ENCODE assay signal across 17 cellular contexts in the genomic region with DNA sequence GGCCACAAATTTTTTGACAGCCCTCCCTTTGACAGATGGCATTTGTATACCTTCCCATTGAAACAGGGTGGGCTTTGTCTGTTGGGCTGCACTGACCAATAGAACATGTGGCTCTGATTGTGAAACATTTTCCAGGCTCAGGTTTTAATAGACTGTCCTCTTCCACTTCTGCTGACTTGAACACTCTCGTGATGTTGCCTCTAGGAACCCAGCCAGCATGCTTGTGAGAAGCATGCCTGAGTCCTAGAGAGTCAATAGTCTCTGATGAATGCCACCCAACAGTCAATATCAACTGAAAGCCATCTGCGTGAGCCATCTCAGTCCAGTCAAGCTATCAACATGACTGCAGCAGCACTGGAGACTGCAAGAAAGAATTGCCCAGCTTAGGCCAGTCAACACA.
DNase-seq lines count a peak whose midpoint lies in the region; ATAC-seq lines count a peak whose summit lies in the region.
"Had no signal": no experiment of that assay in that cellular context is flagged by ENCODE, and none has a peak within 500 bp of the region (broad histone marks: within the 10 kb centered on the region; RNA-seq: fewer than 3 reads in every experiment).

No MANE protein-coding gene starts in this region.

- H3K27ac ChIP-seq in mesenchymal stem cell (ENCODE audit: low read length, poor library complexity, severe bottlenecking), result no peak overlapping the region
- H3K27ac ChIP-seq: 22Rv1; BLaER1 treated with 17β-estradiol and CSF1 and Interleukin-3, amounts not matched to agents 10 nM and 100 nM; PC-9 had no signal

- H3K9me3 Mint-ChIP-seq in activated naive CD4-positive, alpha-beta T cell treated with anti-CD3 and anti-CD28 coated beads, Interleukin-2, amount 10 ng/mL, durations not matched to agents 7 days and 5 days, result no peaks in the 10 kb centered on the region

- H3K4me2 ChIP-seq in mesenchymal stem cell (ENCODE audit: low read length, poor library complexity, severe bottlenecking), result no peak overlapping the region
- H3K4me2 ChIP-seq: BLaER1 treated with 17β-estradiol and CSF1 and Interleukin-3, amounts not matched to agents 10 nM and 100 nM; PC-9 had no signal

- no peak overlapping the region for H2BK120ac ChIP-seq in mesenchymal stem cell (ENCODE audit: low read depth, low read length)

- no peak for ATAC-seq in HG03108 (IDR thresholded peaks at IDR 0.05; ENCODE audit: unreplicated experiment)

- CTCF ChIA-PET in activated naive CD4-positive, alpha-beta T cell treated with anti-CD3 and anti-CD28 coated beads, Interleukin-2, amount 10 ng/mL, durations not matched to agents 7 days and 5 days (lab: Charles Lee), result no interaction called here

- H3K9me3 ChIP-seq in mesenchymal stem cell (ENCODE audit: control insufficient read depth, low read length), result peaks cover 11% of the 10 kb centered on the region
- H3K9me3 ChIP-seq: BLaER1 treated with 17β-estradiol and CSF1 and Interleukin-3, amounts not matched to agents 10 nM and 100 nM; MG63 had no signal

- peak overlapping the region; percentile 61 for H4K91ac ChIP-seq in mesenchymal stem cell (ENCODE audit: low read length)

- H3K4me3 Mint-ChIP-seq in activated naive CD4-positive, alpha-beta T cell treated with anti-CD3 and anti-CD28 coated beads, Interleukin-2, amount 10 ng/mL, durations not matched to agents 7 days and 5 days, result no peak overlapping the region
- H3K4me3 Mint-ChIP-seq: CD8-positive, alpha-beta memory T cell; H9 had no signal

- peak overlapping the region in 1 of 2 experiments; percentile 33 for H3K18ac ChIP-seq in mesenchymal stem cell (ENCODE audit: low read depth in 1 of 2, low read length in 2 of 2)

- no peak overlapping the region for H2BK5ac ChIP-seq in mesenchymal stem cell (ENCODE audit: low read depth, low read length, poor library complexity, severe bottlenecking)

- H3K79me1 ChIP-seq in mesenchymal stem cell (replicated peaks; ENCODE audit: low read length, poor library complexity, severe bottlenecking), result no peaks in the 10 kb centered on the region

- no peaks in the 10 kb centered on the region for H3K36me3 ChIP-seq in mesenchymal stem cell (ENCODE audit: control insufficient read depth in 1 of 2, insufficient read depth in 2 of 2, low read depth in 1 of 2, low read length in 2 of 2)
- H3K36me3 ChIP-seq: BLaER1 treated with 17β-estradiol and CSF1 and Interleukin-3, amounts not matched to agents 10 nM and 100 nM; MG63 had no signal

- H3K36me3 Mint-ChIP-seq in activated naive CD4-positive, alpha-beta T cell treated with anti-CD3 and anti-CD28 coated beads, Interleukin-2, amount 10 ng/mL, durations not matched to agents 7 days and 5 days, result no peaks in the 10 kb centered on the region
- H3K36me3 Mint-ChIP-seq: CD8-positive, alpha-beta memory T cell had no signal

- no peak overlapping the region for H2AK5ac ChIP-seq in mesenchymal stem cell (ENCODE audit: low read length, severe bottlenecking)

- no peaks in the 10 kb centered on the region for H3K4me1 ChIP-seq in mesenchymal stem cell (ENCODE audit: control insufficient read depth, insufficient read depth, low read depth, low read length)

- H2BK15ac ChIP-seq in mesenchymal stem cell (ENCODE audit: low read depth, poor library complexity, severe bottlenecking), result no peak overlapping the region

- no peak overlapping the region for H4K8ac ChIP-seq in mesenchymal stem cell (ENCODE audit: low read length)

- H2BK12ac ChIP-seq in mesenchymal stem cell (ENCODE audit: low read length in 2 of 2), result peak overlapping the region in 1 of 2 experiments; percentile 66

- no peak overlapping the region for H3K27ac Mint-ChIP-seq in activated naive CD4-positive, alpha-beta T cell treated with anti-CD3 and anti-CD28 coated beads, Interleukin-2, amount 10 ng/mL, durations not matched to agents 7 days and 5 days
- H3K27ac Mint-ChIP-seq: CD8-positive, alpha-beta memory T cell had no signal

- DNase-seq in DMS 273 (lab: John Stamatoyannopoulos, UW; ENCODE audit: unreplicated experiment) (peak; percentile 0), DMS 273 treated with DMSO at 0.1 percent for 48 hours (lab: John Stamatoyannopoulos, UW) (no peak), fibroblast of peridontal ligament (ENCODE audit: extremely low read depth) (peak; percentile 32), mesenchymal stem cell (no peak), activated gamma-delta T cell (lab: John Stamatoyannopoulos, UW) (no peak), SIG-M5 treated with dmso at 0.1 percent for 504 hours (lab: John Stamatoyannopoulos, UW; ENCODE audit: unreplicated experiment) (no peak)
- DNase-seq in activated naive CD4-positive, alpha-beta T cell treated with anti-CD3 and anti-CD28 coated beads, Interleukin-2, amount 10 ng/mL, durations not matched to agents 7 days and 5 days, result no peak
- DNase-seq: CD8-positive, alpha-beta memory T cell; H9; MG63; NCI-H1092; NCI-H2081 treated with DMSO at 0.1 percent for 48 hours; NCI-H524; PC-9 had no signal

- WGBS in mesenchymal stem cell, result 91% methylated on average over 2 of the region's 2 CpGs

- H3K4me1 Mint-ChIP-seq in activated naive CD4-positive, alpha-beta T cell treated with anti-CD3 and anti-CD28 coated beads, Interleukin-2, amount 10 ng/mL, durations not matched to agents 7 days and 5 days, result no peaks in the 10 kb centered on the region
- H3K4me1 Mint-ChIP-seq: CD8-positive, alpha-beta memory T cell had no signal

- H3K14ac ChIP-seq in mesenchymal stem cell (ENCODE audit: low read length in 2 of 2), result no peak overlapping the region

- H3K27me3 ChIP-seq in mesenchymal stem cell (ENCODE audit: control insufficient read depth in 1 of 2, insufficient read depth in 1 of 2, low read length in 2 of 2), result no peaks in the 10 kb centered on the region
- H3K27me3 ChIP-seq: BLaER1 treated with 17β-estradiol and CSF1 and Interleukin-3, amounts not matched to agents 10 nM and 100 nM; MG63 had no signal

- H3K4me3 ChIP-seq in mesenchymal stem cell (ENCODE audit: insufficient read depth in 1 of 2, low read depth in 1 of 2, low read length in 2 of 2), result no peak overlapping the region
- H3K4me3 ChIP-seq: BLaER1 treated with 17β-estradiol and CSF1 and Interleukin-3, amounts not matched to agents 10 nM and 100 nM; MG63; PC-9 had no signal

- H2AFZ ChIP-seq in mesenchymal stem cell (ENCODE audit: low read depth, low read length), result no peak overlapping the region
- H2AFZ ChIP-seq: PC-9 had no signal

- H3K27me3 Mint-ChIP-seq in activated naive CD4-positive, alpha-beta T cell treated with anti-CD3 and anti-CD28 coated beads, Interleukin-2, amount 10 ng/mL, durations not matched to agents 7 days and 5 days, result no peaks in the 10 kb centered on the region
- H3K27me3 Mint-ChIP-seq: CD8-positive, alpha-beta memory T cell had no signal

- no peak overlapping the region for H3K9ac ChIP-seq in mesenchymal stem cell (ENCODE audit: low read length)
- H3K9ac ChIP-seq: BLaER1 treated with 17β-estradiol and CSF1 and Interleukin-3, amounts not matched to agents 10 nM and 100 nM had no signal

- H3K4ac ChIP-seq in mesenchymal stem cell (ENCODE audit: low read depth in 1 of 2, low read length in 2 of 2), result no peak overlapping the region

- no peak overlapping the region for H3K23ac ChIP-seq in mesenchymal stem cell (ENCODE audit: low read length in 2 of 2)

Comparison
In these comparisons a context has a peak if more than half of its experiments do, and no peak if none do; other contexts are left out.
1. DNase-seq: peak in DMS 273 (single experiment) and fibroblast of peridontal ligament (single experiment); none in DMS 273 treated with DMSO at 0.1 percent for 48 hours (single experiment), mesenchymal stem cell (single experiment), activated naive CD4-positive, alpha-beta T cell treated with anti-CD3 and anti-CD28 coated beads, Interleukin-2, amount 10 ng/mL, durations not matched to agents 7 days and 5 days (single experiment), activated gamma-delta T cell (single experiment) and SIG-M5 treated with dmso at 0.1 percent for 504 hours (single experiment).